Comparison of ENCODE assay signal across 10 cellular contexts in the genomic region with DNA sequence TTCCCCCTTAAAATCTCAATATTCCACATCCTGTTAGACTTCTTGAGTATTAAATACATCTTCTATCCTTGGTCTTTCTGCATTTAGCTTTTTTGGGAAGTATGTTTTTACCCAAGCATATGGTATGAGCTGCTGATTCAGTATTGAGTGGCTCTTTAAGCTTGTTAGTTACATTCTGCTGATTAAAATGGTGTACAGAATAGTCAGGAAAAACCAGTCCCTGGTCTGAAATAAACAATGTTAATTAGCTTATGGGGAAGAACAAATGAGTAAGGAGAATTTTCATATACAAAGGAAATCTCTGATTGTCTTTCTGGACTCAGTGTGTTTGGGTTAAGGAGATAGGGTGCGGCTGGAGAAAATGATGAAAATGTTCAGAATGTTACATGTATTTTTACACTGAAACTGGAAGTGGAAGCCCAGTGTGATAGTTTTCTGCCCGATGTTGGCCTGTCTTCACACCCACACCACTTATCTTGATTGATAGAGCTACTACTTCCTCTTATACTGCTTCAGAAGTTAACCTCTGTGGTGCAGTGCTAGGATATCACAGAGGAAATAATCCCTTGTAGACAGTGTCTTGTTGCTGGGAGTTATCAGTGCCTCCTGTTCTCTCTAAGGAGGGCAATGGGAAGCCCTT.
A peak's percentile ranks its signal among the peaks of the same experiment; 100 is the strongest.
DNase-seq lines count a peak whose midpoint lies in the region; ATAC-seq lines count a peak whose summit lies in the region.
"Had no signal": no experiment of that assay in that cellular context is flagged by ENCODE, and none has a peak within 500 bp of the region (broad histone marks: within the 10 kb centered on the region; RNA-seq: fewer than 3 reads in every experiment).

No MANE protein-coding gene starts in this region.

- H3K4me3 Mint-ChIP-seq in naive thymus-derived CD8-positive, alpha-beta T cell = peak overlapping the region in 1 of 10 donors; percentile 12

- peaks cover 0 to 30% (median 16%) of the 10 kb centered on the region in 3 donors for H3K36me3 Mint-ChIP-seq in naive thymus-derived CD8-positive, alpha-beta T cell

- peak overlapping the region in 7 of 10 donors; percentile 1 to 80 (median 17) for H3K27ac Mint-ChIP-seq in naive thymus-derived CD8-positive, alpha-beta T cell

- peaks cover 6 to 19% (median 10%) of the 10 kb centered on the region in 4 donors for H3K4me1 Mint-ChIP-seq in naive thymus-derived CD8-positive, alpha-beta T cell

- DNase-seq in SIG-M5 (lab: John Stamatoyannopoulos, UW) (peak; percentile 65), NCI-H2107 treated with DMSO at 0.1 percent for 48 hours (lab: John Stamatoyannopoulos, UW; ENCODE audit: unreplicated experiment) (no peak), foreskin melanocyte (no peak), HK-2 (ENCODE audit: unreplicated experiment) (no peak)
- no peak for DNase-seq in naive thymus-derived CD8-positive, alpha-beta T cell
- DNase-seq: RPMI8226, stomach had no signal

- ATAC-seq in GM18867 (IDR thresholded peaks at IDR 0.05; ENCODE audit: unreplicated experiment) (peak; percentile 98), HG02885 (IDR thresholded peaks at IDR 0.05; ENCODE audit: poor library complexity, unreplicated experiment) (peak; percentile 92), GM19324 (IDR thresholded peaks at IDR 0.05; ENCODE audit: low FRiP score, unreplicated experiment) (no peak)
- peak in 1 of 2 donors; percentile 42 for ATAC-seq in naive thymus-derived CD8-positive, alpha-beta T cell

- POLR2A ChIA-PET in naive thymus-derived CD8-positive, alpha-beta T cell (lab: Charles Lee) = no interaction called here

- H3K9me3 Mint-ChIP-seq in naive thymus-derived CD8-positive, alpha-beta T cell = peaks cover 0 to under 1% (median 0%) of the 10 kb centered on the region in 9 donors

- H3K27me3 Mint-ChIP-seq in naive thymus-derived CD8-positive, alpha-beta T cell = no peaks in the 10 kb centered on the region
